16 cellular contexts compared by ENCODE assay signal in the genomic region with DNA sequence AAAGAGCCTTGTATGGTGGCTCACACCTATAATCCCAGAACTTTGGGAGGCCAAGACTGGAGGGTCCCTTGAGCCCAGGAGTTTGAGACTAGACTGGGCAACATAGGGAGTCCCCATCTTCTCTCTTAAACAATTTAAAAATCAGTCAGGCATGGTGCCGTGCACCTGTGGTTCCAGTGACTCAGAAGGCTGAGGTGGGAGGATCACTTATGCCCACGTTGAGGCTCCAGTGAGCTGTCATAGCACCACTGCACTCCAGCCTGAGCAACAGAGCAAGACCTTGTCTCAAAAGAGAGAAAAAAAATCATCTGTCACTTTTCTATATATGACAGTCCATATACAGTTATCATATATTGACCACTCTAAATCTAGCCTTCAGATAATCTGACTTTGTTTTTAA.
DNase-seq lines count a peak whose midpoint lies in the region; ATAC-seq and TF ChIP-seq lines count a peak whose summit lies in the region.
"Had no signal": no experiment of that assay in that cellular context is flagged by ENCODE, and none has a peak within 500 bp of the region (broad histone marks: within the 10 kb centered on the region; RNA-seq: fewer than 3 reads in every experiment).

No MANE protein-coding gene starts in this region.

- H3K4me3 ChIP-seq in dorsolateral prefrontal cortex = no peak overlapping the region
- H3K4me3 ChIP-seq in vagina = no peak overlapping the region
- no peak overlapping the region for H3K4me3 ChIP-seq in Caco-2 (ENCODE audit: low read depth, low read length)
- H3K4me3 ChIP-seq: transverse colon had no signal

- no peak overlapping the region for H3K27ac Mint-ChIP-seq in activated naive CD4-positive, alpha-beta T cell treated with anti-CD3 and anti-CD28 coated beads, Interleukin-2, amount 50 U/mL, for 72 hours
- no peak overlapping the region for H3K27ac Mint-ChIP-seq in activated naive CD4-positive, alpha-beta T cell treated with anti-CD3 and anti-CD28 coated beads for 36 hours
- no peak overlapping the region for H3K27ac Mint-ChIP-seq in Caco-2 (ENCODE audit: unreplicated experiment)
- H3K27ac Mint-ChIP-seq: activated naive CD8-positive, alpha-beta T cell treated with anti-CD3 and anti-CD28 coated beads for 36 hours had no signal

- intact Hi-C loops in activated naive CD4-positive, alpha-beta T cell treated with anti-CD3 and anti-CD28 coated beads for 36 hours (cut with micrococcal nuclease) = no loop called here
- intact Hi-C loops in dorsolateral prefrontal cortex (cut with DNase I) (loop anchor here (5.0 to 10.0 kb wide), 7 partner anchors 310 to 1487 kb away; a partner anchor contains a TSS), vagina (cut with DNase I) (no loop called here), left colon (cut with DNase I, micrococcal nuclease) (no loop called here), Caco-2 (cut with micrococcal nuclease; ENCODE audit: unreplicated experiment) (loop anchor here (10.0 kb wide), 3 partner anchors 150 to 530 kb away; no protein-coding TSS in a partner anchor)

- CTCF ChIA-PET in activated naive CD4-positive, alpha-beta T cell treated with anti-CD3 and anti-CD28 coated beads for 36 hours (lab: Charles Lee) = interaction anchor here (1.1 kb wide), 1 partner anchor 411 kb away, joined by 3 read pairs; no protein-coding TSS in a partner anchor
- CTCF ChIA-PET in Caco-2 (lab: Charles Lee) = no interaction called here

- H3K36me3 ChIP-seq in vagina = no peaks in the 10 kb centered on the region
- no peaks in the 10 kb centered on the region for H3K36me3 ChIP-seq in Caco-2 (ENCODE audit: control insufficient read depth, insufficient read depth, low read length)
- H3K36me3 ChIP-seq: transverse colon had no signal

- peaks cover 0 to 11% of the 10 kb centered on the region in 2 donors for H3K9me3 Mint-ChIP-seq in activated naive CD4-positive, alpha-beta T cell treated with anti-CD3 and anti-CD28 coated beads, Interleukin-2, amount 50 U/mL, for 72 hours
- peaks cover under 1% of the 10 kb centered on the region for H3K9me3 Mint-ChIP-seq in activated naive CD4-positive, alpha-beta T cell treated with anti-CD3 and anti-CD28 coated beads for 36 hours
- peaks cover 29% of the 10 kb centered on the region for H3K9me3 Mint-ChIP-seq in Caco-2 (ENCODE audit: unreplicated experiment)
- H3K9me3 Mint-ChIP-seq: activated naive CD8-positive, alpha-beta T cell treated with anti-CD3 and anti-CD28 coated beads for 36 hours had no signal

- peak; percentile 39 to 61 for ATAC-seq in activated naive CD4-positive, alpha-beta T cell treated with anti-CD3 and anti-CD28 coated beads, Interleukin-2, amount 50 U/mL, for 72 hours
- ATAC-seq in HG03354 (IDR thresholded peaks at IDR 0.05; ENCODE audit: poor library complexity, severe bottlenecking, unreplicated experiment) (peak; percentile 78), left colon (no peak)
- ATAC-seq: esophagus mucosa, HepG2 had no signal

- H3K27me3 Mint-ChIP-seq in activated naive CD4-positive, alpha-beta T cell treated with anti-CD3 and anti-CD28 coated beads for 36 hours (ENCODE audit: low read depth) = no peaks in the 10 kb centered on the region
- no peaks in the 10 kb centered on the region for H3K27me3 Mint-ChIP-seq in Caco-2 (ENCODE audit: insufficient read depth, unreplicated experiment)
- H3K27me3 Mint-ChIP-seq: activated naive CD8-positive, alpha-beta T cell treated with anti-CD3 and anti-CD28 coated beads for 36 hours had no signal

- POLR2A ChIA-PET in Caco-2 (lab: Charles Lee) = no interaction called here

- H3K36me3 Mint-ChIP-seq in activated naive CD4-positive, alpha-beta T cell treated with anti-CD3 and anti-CD28 coated beads, Interleukin-2, amount 50 U/mL, for 72 hours = no peaks in the 10 kb centered on the region
- no peaks in the 10 kb centered on the region for H3K36me3 Mint-ChIP-seq in activated naive CD4-positive, alpha-beta T cell treated with anti-CD3 and anti-CD28 coated beads for 36 hours (ENCODE audit: low read depth)
- no peaks in the 10 kb centered on the region for H3K36me3 Mint-ChIP-seq in Caco-2 (ENCODE audit: insufficient read depth, unreplicated experiment)
- H3K36me3 Mint-ChIP-seq: activated naive CD8-positive, alpha-beta T cell treated with anti-CD3 and anti-CD28 coated beads for 36 hours had no signal

- no peak for TF ChIP-seq CTCF in dorsolateral prefrontal cortex (IDR thresholded peaks at IDR 0.05 in 54 of 56, conservative IDR thresholded peaks at IDR 0.05 in 2 of 56; ENCODE audit: low read depth in 1 of 56, partially characterized antibody in 56 of 56)
- TF ChIP-seq CTCF in vagina (IDR thresholded peaks at IDR 0.05) = no peak
- no peak for TF ChIP-seq CTCF in Caco-2 (IDR thresholded peaks at IDR 0.05; ENCODE audit: insufficient read depth in 1 of 2, low read depth in 1 of 2, low read length in 1 of 2, severe bottlenecking in 1 of 2, unreplicated experiment in 1 of 2)

- no peak for TF ChIP-seq POLR2A in vagina (IDR thresholded peaks at IDR 0.05)

- no TSS peak for BruUV-seq in Caco-2 (replicated peaks; lab: Mats Ljungman, UMichigan)

- no peak overlapping the region for H3K4me3 Mint-ChIP-seq in activated naive CD4-positive, alpha-beta T cell treated with anti-CD3 and anti-CD28 coated beads for 36 hours
- no peak overlapping the region for H3K4me3 Mint-ChIP-seq in Caco-2 (ENCODE audit: unreplicated experiment)
- H3K4me3 Mint-ChIP-seq: activated naive CD8-positive, alpha-beta T cell treated with anti-CD3 and anti-CD28 coated beads for 36 hours had no signal

- H3K27me3 ChIP-seq in dorsolateral prefrontal cortex = no peaks in the 10 kb centered on the region
- no peaks in the 10 kb centered on the region for H3K27me3 ChIP-seq in vagina
- no peaks in the 10 kb centered on the region for H3K27me3 ChIP-seq in Caco-2 (replicated peaks; ENCODE audit: control insufficient read depth, insufficient read depth, low read length)
- H3K27me3 ChIP-seq: transverse colon had no signal

- peaks cover 2% of the 10 kb centered on the region for H3K4me1 Mint-ChIP-seq in activated naive CD4-positive, alpha-beta T cell treated with anti-CD3 and anti-CD28 coated beads for 36 hours (ENCODE audit: low read depth)
- H3K4me1 Mint-ChIP-seq in Caco-2 (ENCODE audit: low read depth, unreplicated experiment) = no peaks in the 10 kb centered on the region
- H3K4me1 Mint-ChIP-seq: activated naive CD8-positive, alpha-beta T cell treated with anti-CD3 and anti-CD28 coated beads for 36 hours had no signal

- DNase-seq in activated naive CD4-positive, alpha-beta T cell treated with anti-CD3 and anti-CD28 coated beads, Interleukin-2, amount 50 U/mL, for 72 hours (ENCODE audit: low spot score in 2 of 2) = no peak
- DNase-seq in activated naive CD4-positive, alpha-beta T cell treated with anti-CD3 and anti-CD28 coated beads for 36 hours = no peak
- DNase-seq in dorsolateral prefrontal cortex (no peak), vagina (ENCODE audit: extremely low spot score in 2 of 2) (no peak), NCI-H1930 (lab: John Stamatoyannopoulos, UW) (no peak), left colon (no peak), Caco-2 (no peak)
- DNase-seq: activated naive CD8-positive, alpha-beta T cell treated with anti-CD3 and anti-CD28 coated beads for 36 hours; NCI-H1417 treated with DMSO at 0.1 percent for 48 hours; NCI-H524 treated with DMSO at 0.1 percent for 48 hours; SHP77; stimulated activated CD4-positive, alpha-beta T cell treated with anti-CD3 and anti-CD28 coated beads, Interleukin-12 subunit alpha, Interleukin-12 subunit beta, amount 100 ng/mL, for 4 hours; transverse colon had no signal

- H3K4me1 ChIP-seq in vagina (no peaks in the 10 kb centered on the region), Caco-2 (peaks cover 18% of the 10 kb centered on the region)

- H3K9me3 ChIP-seq in vagina (no peaks in the 10 kb centered on the region), Caco-2 (no peaks in the 10 kb centered on the region)
- H3K9me3 ChIP-seq: transverse colon had no signal

- H3K27ac ChIP-seq in dorsolateral prefrontal cortex (peak overlapping the region; percentile 49 to 99 (median 94)), vagina (peak overlapping the region; percentile 17)
- H3K27ac ChIP-seq: transverse colon had no signal

Comparison
In these comparisons a context has a peak if more than half of its experiments do, and no peak if none do; other contexts are left out.
1. intact Hi-C loops: an anchor here in dorsolateral prefrontal cortex (5.0 to 10.0 kb wide) and Caco-2 (10.0 kb wide); none called in activated naive CD4-positive, alpha-beta T cell treated with anti-CD3 and anti-CD28 coated beads for 36 hours, vagina and left colon.